In genomic region chr11:30019481-30019880, GRCh38 we compare ENCODE assay signal across 10 cellular contexts. TPM values are rescaled to one million over a fixed set of nuclear protein-coding genes. Genes with fewer than 3 reads are reported as not detected.
"Had no signal": no experiment of that assay in that cellular context is flagged by ENCODE, and none has a peak within 500 bp of the region (broad histone marks: within the 10 kb centered on the region; RNA-seq: fewer than 3 reads in every experiment).

No MANE protein-coding gene starts in this region.

- ATAC-seq: GM23338, HCT116 had no signal

- FAIRE-seq: H54 had no signal

- H3K36me3 ChIP-seq: HAP-1 had no signal

- H3K9ac ChIP-seq: GM23248 had no signal

- H2AFZ ChIP-seq: GM23248, GM23338 had no signal

- DNase-seq: GM23248, GOT3, H7, H9, HCEC 1CT, HFFc6 had no signal

- H3K4me3 ChIP-seq: GM23248, GM23338, HAP-1 had no signal

- H3K4me2 ChIP-seq: GM23338 had no signal

- H3K27ac ChIP-seq: GM23248 had no signal

- H3K9me3 ChIP-seq: HAP-1 had no signal

- H3K4me1 ChIP-seq: HAP-1 had no signal

RNA-seq across cellular contexts. Expression of gene KCNA4, which starts 2.7 kb away (rescaled TPM):
- total RNA-seq: GM23338, H9, HFFc6 had no signal
- polyA plus RNA-seq: GM23248, GM23338 had no signal
